ENCODE assay signal across 22 cellular contexts in the genomic region with DNA sequence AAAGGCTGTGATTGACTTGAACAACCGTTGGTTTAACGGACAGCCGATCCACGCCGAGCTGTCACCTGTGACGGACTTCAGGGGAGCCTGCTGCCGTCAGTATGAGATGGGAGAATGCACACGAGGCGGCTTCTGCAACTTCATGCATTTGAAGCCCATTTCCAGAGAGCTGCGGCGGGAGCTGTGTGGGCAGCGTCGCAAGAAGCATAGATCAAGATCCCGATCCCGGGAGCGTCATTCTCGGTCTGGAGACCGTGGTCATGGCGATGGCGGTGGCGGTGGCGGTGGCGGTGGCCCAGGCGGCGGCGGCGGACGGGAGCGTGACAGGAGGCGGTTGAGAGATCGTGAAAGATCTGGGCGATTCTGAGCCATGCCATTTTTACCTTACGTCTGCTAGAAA. TPM values are rescaled to one million over a fixed set of nuclear protein-coding genes. Genes with fewer than 3 reads are reported as not detected.
"Had no signal": no experiment of that assay in that cellular context is flagged by ENCODE, and none has a peak within 500 bp of the region (broad histone marks: within the 10 kb centered on the region; RNA-seq: fewer than 3 reads in every experiment).

No MANE protein-coding gene starts in this region.

- DNase-seq: Karpas-422, KG1, MG63, NCI-H1092, NCI-H1105 treated with DMSO at 0.1 percent for 48 hours, NCI-H1417 treated with DMSO at 0.1 percent for 48 hours, NCI-H187, NCI-H2029, NCI-H2081 treated with DMSO at 0.1 percent for 48 hours, NCI-H2171, NCI-H226, NCI-H446, NCI-H510A, NCI-H524 treated with DMSO at 0.1 percent for 48 hours, NCI-H69, NCI-H774, RPMI8226, SHP77, SK-N-SH had no signal

- H3K4me3 ChIP-seq: MG63 had no signal

- FAIRE-seq: RCC 7860 had no signal

- H3K36me3 ChIP-seq: MG63 had no signal

- H3K9ac ChIP-seq: SK-N-SH had no signal

- H3K27me3 ChIP-seq: MG63 had no signal

- H3K9me3 ChIP-seq: MG63, SK-N-SH had no signal

- H3K4me2 ChIP-seq: SK-N-SH had no signal

RNA-seq across cellular contexts. Expression of gene NANOGP8, which starts 7.8 kb away (rescaled TPM):
- total RNA-seq: HT-29, SK-MEL-5 had no signal
- polyA plus RNA-seq: SK-N-SH had no signal
